ENCODE assay signal across 28 cellular contexts in the genomic region with DNA sequence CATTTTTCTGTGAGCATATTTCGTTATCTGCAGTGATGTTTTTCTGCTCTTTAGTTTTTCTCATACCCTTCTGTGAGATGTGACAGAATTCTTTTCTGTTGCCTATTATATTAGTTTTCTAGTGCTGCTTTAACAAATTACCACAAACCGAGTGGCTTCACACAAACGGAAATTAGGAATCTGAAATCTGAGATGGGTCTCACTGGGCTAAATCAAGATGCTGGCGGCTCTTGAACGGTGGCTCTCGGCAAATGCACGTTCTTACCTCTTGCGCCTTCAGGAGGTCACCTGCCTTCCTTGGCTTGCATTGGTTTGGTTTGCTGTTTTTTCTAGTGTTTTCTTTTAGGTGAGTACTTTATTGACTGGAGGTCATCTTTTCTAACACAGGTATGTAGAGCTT. TPM values are rescaled to one million over a fixed set of nuclear protein-coding genes. Genes with fewer than 3 reads are reported as not detected.
A peak's percentile ranks its signal among the peaks of the same experiment; 100 is the strongest.
DNase-seq lines count a peak whose midpoint lies in the region; ATAC-seq and TF ChIP-seq lines count a peak whose summit lies in the region.
"Had no signal": no experiment of that assay in that cellular context is flagged by ENCODE, and none has a peak within 500 bp of the region (broad histone marks: within the 10 kb centered on the region; RNA-seq: fewer than 3 reads in every experiment).

No MANE protein-coding gene starts in this region.

- intact Hi-C loops in CD4-positive, alpha-beta memory T cell (cut with micrococcal nuclease) = no loop called here

- H3K4me3 ChIP-seq in CD4-positive, CD25-positive, alpha-beta regulatory T cell (ENCODE audit: low read depth, low read length) = no peak overlapping the region
- no peak overlapping the region for H3K4me3 ChIP-seq in CD4-positive, alpha-beta memory T cell (ENCODE audit: low read length in 2 of 2)
- peak overlapping the region; percentile 66 for H3K4me3 ChIP-seq in NB4 (ENCODE audit: low read depth, low read length)
- H3K4me3 ChIP-seq in gastroesophageal sphincter = no peak overlapping the region
- H3K4me3 ChIP-seq: dorsolateral prefrontal cortex, K562, left lung, right lobe of liver, SJCRH30 had no signal

- peaks cover 12% of the 10 kb centered on the region in 2 experiments for H3K9me3 ChIP-seq in CD4-positive, CD25-positive, alpha-beta regulatory T cell (ENCODE audit: control insufficient read depth in 2 of 2, low read length in 2 of 2)
- H3K9me3 ChIP-seq in CD4-positive, alpha-beta memory T cell (ENCODE audit: control insufficient read depth in 1 of 2, low read length in 2 of 2) = no peaks in the 10 kb centered on the region
- peaks cover 0 to 49% (median 0%) of the 10 kb centered on the region in 3 donors for H3K9me3 ChIP-seq in gastroesophageal sphincter
- H3K9me3 ChIP-seq: neutrophil had no signal

- TF ChIP-seq EP300 in gastroesophageal sphincter (IDR thresholded peaks at IDR 0.05) = no peak

- peaks cover 0 to 24% (median 5%) of the 10 kb centered on the region in 7 donors for H3K9me3 Mint-ChIP-seq in CD4-positive, CD25-positive, alpha-beta regulatory T cell
- peaks cover 0 to 37% (median 25%) of the 10 kb centered on the region in 8 donors for H3K9me3 Mint-ChIP-seq in CD4-positive, alpha-beta memory T cell
- H3K9me3 Mint-ChIP-seq in effector memory CD8-positive, alpha-beta T cell = no peaks in the 10 kb centered on the region

- H3K27ac Mint-ChIP-seq in CD4-positive, CD25-positive, alpha-beta regulatory T cell = peak overlapping the region in 1 of 3 donors; percentile 40
- peak overlapping the region; percentile 57 to 96 (median 87) for H3K27ac Mint-ChIP-seq in CD4-positive, alpha-beta memory T cell
- H3K27ac Mint-ChIP-seq in effector memory CD8-positive, alpha-beta T cell = peak overlapping the region; percentile 91 to 94
- H3K27ac Mint-ChIP-seq: brain, progenitor cell of endocrine pancreas had no signal

- peak overlapping the region; percentile 6 to 66 (median 28) for H3K4me3 Mint-ChIP-seq in CD4-positive, CD25-positive, alpha-beta regulatory T cell
- peak overlapping the region in 7 of 8 donors; percentile 15 to 79 (median 70) for H3K4me3 Mint-ChIP-seq in CD4-positive, alpha-beta memory T cell
- H3K4me3 Mint-ChIP-seq in effector memory CD8-positive, alpha-beta T cell = peak overlapping the region; percentile 77 to 79
- H3K4me3 Mint-ChIP-seq: brain, H9 had no signal

- peaks cover 44 to 69% (median 55%) of the 10 kb centered on the region in 4 donors for H3K4me1 Mint-ChIP-seq in CD4-positive, CD25-positive, alpha-beta regulatory T cell
- peaks cover 53 to 77% (median 63%) of the 10 kb centered on the region in 4 donors for H3K4me1 Mint-ChIP-seq in CD4-positive, alpha-beta memory T cell
- H3K4me1 Mint-ChIP-seq in effector memory CD8-positive, alpha-beta T cell (ENCODE audit: low read depth in 2 of 2) = peaks cover 51 to 70% of the 10 kb centered on the region in 2 donors
- H3K4me1 Mint-ChIP-seq: brain had no signal

- no peak overlapping the region for H3K27ac ChIP-seq in CD4-positive, CD25-positive, alpha-beta regulatory T cell (ENCODE audit: insufficient read depth, low read length, poor library complexity, severe bottlenecking)
- no peak overlapping the region for H3K27ac ChIP-seq in CD4-positive, alpha-beta memory T cell (ENCODE audit: low read depth, low read length)
- no peak overlapping the region for H3K27ac ChIP-seq in gastroesophageal sphincter
- H3K27ac ChIP-seq: dorsolateral prefrontal cortex, left lung, neutrophil, right lobe of liver, SJCRH30, WERI-Rb-1 had no signal

- H3K27me3 Mint-ChIP-seq in CD4-positive, CD25-positive, alpha-beta regulatory T cell = peaks cover 6% of the 10 kb centered on the region
- H3K27me3 Mint-ChIP-seq in CD4-positive, alpha-beta memory T cell = no peaks in the 10 kb centered on the region
- no peaks in the 10 kb centered on the region for H3K27me3 Mint-ChIP-seq in effector memory CD8-positive, alpha-beta T cell
- H3K27me3 Mint-ChIP-seq: progenitor cell of endocrine pancreas had no signal

- no peak for ATAC-seq in CD4-positive, CD25-positive, alpha-beta regulatory T cell (ENCODE audit: low read depth in 2 of 2)
- ATAC-seq in effector memory CD8-positive, alpha-beta T cell (replicated peaks) = no peak
- no peak for ATAC-seq in HG03280 (IDR thresholded peaks at IDR 0.05; ENCODE audit: unreplicated experiment)
- no peak for ATAC-seq in GM19023 (IDR thresholded peaks at IDR 0.05; ENCODE audit: unreplicated experiment)
- no peak for ATAC-seq in gastroesophageal sphincter
- ATAC-seq: K562, left lung had no signal

- WGBS in gastroesophageal sphincter (ENCODE audit: low coverage in 1 of 2), 2 donors = 86 to 89% methylated on average over 4 to 8 of the region's 8 CpGs

- peaks cover 32% of the 10 kb centered on the region for H3K4me1 ChIP-seq in CD4-positive, CD25-positive, alpha-beta regulatory T cell (ENCODE audit: control insufficient read depth, insufficient read depth, low read length, poor library complexity, severe bottlenecking)
- peaks cover 57% of the 10 kb centered on the region for H3K4me1 ChIP-seq in CD4-positive, alpha-beta memory T cell (ENCODE audit: insufficient read depth, low read length)
- H3K4me1 ChIP-seq in gastroesophageal sphincter = no peaks in the 10 kb centered on the region
- H3K4me1 ChIP-seq: SJCRH30 had no signal

- CTCF ChIA-PET in CD4-positive, alpha-beta memory T cell (lab: Charles Lee; ENCODE audit: partially characterized antibody) = no interaction called here

- H3K36me3 Mint-ChIP-seq in CD4-positive, CD25-positive, alpha-beta regulatory T cell = peaks cover 42% of the 10 kb centered on the region
- H3K36me3 Mint-ChIP-seq in CD4-positive, alpha-beta memory T cell = peaks cover 36 to 39% of the 10 kb centered on the region in 2 donors
- peaks cover 33% of the 10 kb centered on the region for H3K36me3 Mint-ChIP-seq in effector memory CD8-positive, alpha-beta T cell (ENCODE audit: insufficient read depth)

- POLR2A ChIA-PET in CD4-positive, alpha-beta memory T cell (lab: Charles Lee; ENCODE audit: partially characterized antibody) = interaction anchor here (0.6 to 5.9 kb wide), 2 partner anchors 11 to 99 kb away, joined by 3 to 39 read pairs; a partner anchor contains a TSS

- DNase-seq in CD4-positive, CD25-positive, alpha-beta regulatory T cell = no peak
- no peak for DNase-seq in CD4-positive, alpha-beta memory T cell
- DNase-seq in NB4 (ENCODE audit: low read depth) (peak; percentile 75), NCI-H1417 (lab: John Stamatoyannopoulos, UW) (no peak)
- DNase-seq in effector memory CD8-positive, alpha-beta T cell = no peak
- DNase-seq: activated naive CD4-positive, alpha-beta T cell treated with Interleukin-2 at 50 U/mL for 16 hours; dorsolateral prefrontal cortex; H9; left lung; mesenchymal stem cell; MM.1S; NCI-H1417 treated with DMSO at 0.1 percent for 48 hours; NCI-H2081 treated with DMSO at 0.1 percent for 48 hours; NCI-H774; SJCRH30; stimulated activated CD4-positive, alpha-beta T cell treated with anti-CD3 and anti-CD28 coated beads, Interleukin-12 subunit alpha, Interleukin-12 subunit beta, amount 100 ng/mL, for 4 hours; stimulated activated CD4-positive, alpha-beta T cell treated with anti-CD3 and anti-CD28 coated beads, Interleukin-4, amount 100 ng/mL, for 4 hours; stimulated activated naive CD4-positive, alpha-beta T cell treated with Interleukin-2 at 50 U/mL for 16 hours; T-helper 1 cell; WERI-Rb-1 had no signal

- TF ChIP-seq POLR2A in NB4 (IDR thresholded peaks at IDR 0.05; ENCODE audit: extremely low read depth, insufficient read length) = no peak
- TF ChIP-seq POLR2A in gastroesophageal sphincter (IDR thresholded peaks at IDR 0.05) = no peak

- H3K36me3 ChIP-seq in CD4-positive, CD25-positive, alpha-beta regulatory T cell (ENCODE audit: control insufficient read depth, insufficient read depth, low read length) = no peaks in the 10 kb centered on the region
- H3K36me3 ChIP-seq in CD4-positive, alpha-beta memory T cell (ENCODE audit: insufficient read depth, low read length) = no peaks in the 10 kb centered on the region
- peaks cover 0 to 8% of the 10 kb centered on the region in 2 donors for H3K36me3 ChIP-seq in gastroesophageal sphincter
- H3K36me3 ChIP-seq: neutrophil, right lobe of liver had no signal

- TF ChIP-seq CTCF in NB4 (IDR thresholded peaks at IDR 0.05; ENCODE audit: low read depth, low read length) = no peak
- no peak for TF ChIP-seq CTCF in gastroesophageal sphincter (IDR thresholded peaks at IDR 0.05)

- H3K27me3 ChIP-seq in CD4-positive, CD25-positive, alpha-beta regulatory T cell (ENCODE audit: control insufficient read depth, insufficient read depth, low read length) = no peaks in the 10 kb centered on the region
- H3K27me3 ChIP-seq in CD4-positive, alpha-beta memory T cell (ENCODE audit: insufficient read depth, low read length) = no peaks in the 10 kb centered on the region
- H3K27me3 ChIP-seq in gastroesophageal sphincter = no peaks in the 10 kb centered on the region
- H3K27me3 ChIP-seq: dorsolateral prefrontal cortex, left lung, neutrophil, right lobe of liver, SJCRH30 had no signal

RNA-seq across cellular contexts. Expression of a gene that starts 13.0 kb away (rescaled TPM):
- total RNA-seq in CD4-positive, CD25-positive, alpha-beta regulatory T cell = 17.1 TPM
- polyA plus RNA-seq in CD4-positive, CD25-positive, alpha-beta regulatory T cell = 1 to 10 TPM; 6.1 to 7.4 (median 6.9) TPM
- 10 to 100 TPM; 17.7 to 18.6 TPM for total RNA-seq in CD4-positive, alpha-beta memory T cell
- polyA plus RNA-seq in CD4-positive, alpha-beta memory T cell = 10 to 100 TPM in 1 of 2 donors, 1 to 10 TPM in 1; 6.7 to 10.0 TPM
- 10 to 100 TPM in 1 of 4 donors, 1 to 10 TPM in 3; 6.9 to 12.3 (median 7.1) TPM for total RNA-seq in gastroesophageal sphincter

RNA-seq across cellular contexts. Expression of a gene that starts 39.0 kb away (rescaled TPM):
- 133 TPM for total RNA-seq in CD4-positive, CD25-positive, alpha-beta regulatory T cell
- polyA plus RNA-seq in CD4-positive, CD25-positive, alpha-beta regulatory T cell = 1 to 10 TPM; 2.0 to 2.4 (median 2.2) TPM
- 10 to 100 TPM; 84.0 to 88.1 TPM for total RNA-seq in CD4-positive, alpha-beta memory T cell
- 1 to 10 TPM in 1 of 2 donors, under 1 TPM in 1; 0.94 to 5.1 TPM for polyA plus RNA-seq in CD4-positive, alpha-beta memory T cell
- total RNA-seq in gastroesophageal sphincter = 10 to 100 TPM; 36.0 to 66.0 (median 45.5) TPM

RNA-seq across cellular contexts. Expression of a gene that starts 51.6 kb away (rescaled TPM):
- 18.1 TPM for total RNA-seq in CD4-positive, CD25-positive, alpha-beta regulatory T cell
- polyA plus RNA-seq in CD4-positive, CD25-positive, alpha-beta regulatory T cell = 10 to 100 TPM; 12.6 to 16.9 (median 15.0) TPM
- total RNA-seq in CD4-positive, alpha-beta memory T cell = 10 to 100 TPM; 19.6 to 27.2 TPM
- 10 to 100 TPM; 16.9 to 19.0 TPM for polyA plus RNA-seq in CD4-positive, alpha-beta memory T cell
- total RNA-seq in gastroesophageal sphincter = 10 to 100 TPM; 18.8 to 30.0 (median 22.6) TPM

RNA-seq across cellular contexts. Expression of a gene that starts 51.8 kb away (rescaled TPM):
- 37.8 TPM for total RNA-seq in CD4-positive, CD25-positive, alpha-beta regulatory T cell
- 10 to 100 TPM; 22.4 to 38.2 (median 31.8) TPM for polyA plus RNA-seq in CD4-positive, CD25-positive, alpha-beta regulatory T cell
- 10 to 100 TPM; 36.0 to 36.2 TPM for total RNA-seq in CD4-positive, alpha-beta memory T cell
- 10 to 100 TPM; 40.2 to 46.1 TPM for polyA plus RNA-seq in CD4-positive, alpha-beta memory T cell
- 10 to 100 TPM; 21.9 to 36.2 (median 30.9) TPM for total RNA-seq in gastroesophageal sphincter

Comparison
In these comparisons a context has a peak if more than half of its experiments do, and no peak if none do; other contexts are left out.
1. H3K4me3 Mint-ChIP-seq: peak in every context shown above with its lines; median percentile 78 in effector memory CD8-positive, alpha-beta T cell; 70 in CD4-positive, alpha-beta memory T cell; 28 in CD4-positive, CD25-positive, alpha-beta regulatory T cell.